In the genomic region with DNA sequence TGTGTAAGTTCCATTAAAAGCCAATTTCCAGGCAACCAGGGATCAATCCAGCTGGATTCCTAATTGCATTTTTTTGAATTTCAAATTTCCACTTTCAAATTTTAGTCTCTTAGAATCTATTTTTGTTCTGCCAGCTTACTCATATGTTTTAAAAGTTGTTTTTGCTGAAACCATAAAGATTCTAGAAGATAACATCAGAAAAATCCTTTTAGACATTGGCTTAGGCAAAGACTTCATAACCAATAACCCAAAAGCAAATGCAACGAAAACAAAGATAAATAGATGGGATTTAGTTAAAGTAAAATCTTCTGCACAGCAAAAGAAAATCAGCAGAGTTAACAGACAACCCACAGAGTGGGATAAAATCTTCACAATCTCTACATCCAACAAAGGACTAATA, we compare ENCODE assay signal across 35 cellular contexts.
DNase-seq lines count a peak whose midpoint lies in the region; ATAC-seq and TF ChIP-seq lines count a peak whose summit lies in the region.
"Had no signal": no experiment of that assay in that cellular context is flagged by ENCODE, and none has a peak within 500 bp of the region (broad histone marks: within the 10 kb centered on the region; RNA-seq: fewer than 3 reads in every experiment).

No MANE protein-coding gene starts in this region.

- H3K27ac ChIP-seq in SK-N-SH (ENCODE audit: low read depth in 2 of 2, low read length in 1 of 2) (peak overlapping the region in 1 of 2 experiments; percentile 26; a peak in 1 of 4 replicates), left ventricle myocardium inferior (replicated peaks) (peak overlapping the region; percentile 53), colonic mucosa (no peak overlapping the region)
- H3K27ac ChIP-seq: 22Rv1; A549; BLaER1; BLaER1 treated with 17β-estradiol and CSF1 and Interleukin-3, amounts not matched to agents 10 nM and 100 nM; C4-2B had no signal

- WGBS in SK-N-SH (ENCODE audit: low lambda C conversion rate): 31% methylated on average over 1 of the region's 1 CpG

- TF ChIP-seq EP300 in SK-N-SH (IDR thresholded peaks at IDR 0.05; ENCODE audit: borderline replicate concordance in 1 of 2, low read depth in 1 of 2, low read length in 1 of 2): peak in 1 of 2 experiments; percentile 44; a peak in 1 of 4 replicates

- no peak for ATAC-seq in SK-N-SH treated with all-trans-retinoic acid at 6 μM for 48 hours
- ATAC-seq: A549; CD8-positive, alpha-beta T cell had no signal

- no peak for DNase-seq in SK-N-SH
- no peak for DNase-seq in left ventricle myocardium inferior
- DNase-seq in cardiac septum (ENCODE audit: low spot score): no peak
- peak; percentile 50 for DNase-seq in EH (ENCODE audit: low read depth)
- DNase-seq in HFFc6: peak; percentile 28
- DNase-seq in colonic mucosa: no peak
- DNase-seq in NOMO-1 treated with DMSO at 0.1 percent for 48 hours (lab: John Stamatoyannopoulos, UW; ENCODE audit: unreplicated experiment): no peak
- DNase-seq: 8988T; ACHN; AML-193; BE2C; C1 segment of cervical spinal cord; Caco-2; Calu3; CD4-positive, alpha-beta memory T cell; CD4-positive, alpha-beta T cell; CD4-positive, CD25-positive, alpha-beta regulatory T cell; CD8-positive, alpha-beta memory T cell; CD8-positive, alpha-beta T cell; COR-L47; DMS 273 treated with DMSO at 0.1 percent for 48 hours; DMS153; DMS53; DMS79; DMS79 treated with DMSO at 0.1 percent for 48 hours; DND-41; EL had no signal

- peaks cover 14% of the 10 kb centered on the region for H3F3A ChIP-seq in SK-N-SH (replicated peaks; ENCODE audit: insufficient read depth)

- peaks cover 54% of the 10 kb centered on the region for H3K4me1 Mint-ChIP-seq in HFFc6 (ENCODE audit: low read depth)
- H3K4me1 Mint-ChIP-seq: B cell had no signal

- POLR2A ChIA-PET in SK-N-SH (lab: Yijun Ruan, JAX): no interaction called here

- H4K20me1 ChIP-seq in SK-N-SH (ENCODE audit: insufficient read depth): no peaks in the 10 kb centered on the region
- H4K20me1 ChIP-seq: BLaER1; BLaER1 treated with 17β-estradiol and CSF1 and Interleukin-3, amounts not matched to agents 10 nM and 100 nM had no signal

- TF ChIP-seq CTCF in SK-N-SH (IDR thresholded peaks at IDR 0.05) (no peak), left ventricle myocardium inferior (IDR thresholded peaks at IDR 0.05; ENCODE audit: borderline replicate concordance) (no peak), HFFc6 (IDR thresholded peaks at IDR 0.05) (no peak), colonic mucosa (IDR thresholded peaks at IDR 0.05) (no peak)

- H3K4me3 Mint-ChIP-seq in HFFc6: peak overlapping the region; percentile 62; the same call in 1 of the 2 replicates
- H3K4me3 Mint-ChIP-seq: B cell; CD14-positive monocyte; CD4-positive, alpha-beta memory T cell; CD4-positive, alpha-beta T cell; CD4-positive, CD25-positive, alpha-beta regulatory T cell; CD8-positive, alpha-beta memory T cell; CD8-positive, alpha-beta T cell had no signal

- no peaks in the 10 kb centered on the region for H3K27me3 ChIP-seq in SK-N-SH (ENCODE audit: insufficient read depth)
- no peaks in the 10 kb centered on the region for H3K27me3 ChIP-seq in left ventricle myocardium inferior (ENCODE audit: low read depth)
- H3K27me3 ChIP-seq in colonic mucosa: no peaks in the 10 kb centered on the region
- H3K27me3 ChIP-seq: BE2C; BLaER1; BLaER1 treated with 17β-estradiol and CSF1 and Interleukin-3, amounts not matched to agents 10 nM and 100 nM had no signal

- no peaks in the 10 kb centered on the region for H3K9me3 Mint-ChIP-seq in HFFc6
- H3K9me3 Mint-ChIP-seq: CD4-positive, alpha-beta memory T cell; CD4-positive, alpha-beta T cell; CD8-positive, alpha-beta memory T cell; CD8-positive, alpha-beta T cell had no signal

- H3K36me3 ChIP-seq in SK-N-SH (replicated peaks in 1 of 2; ENCODE audit: control insufficient read depth in 1 of 2, insufficient read depth in 2 of 2, low read length in 1 of 2) (no peaks in the 10 kb centered on the region), left ventricle myocardium inferior (no peaks in the 10 kb centered on the region), colonic mucosa (no peaks in the 10 kb centered on the region)
- H3K36me3 ChIP-seq: BE2C; BLaER1; BLaER1 treated with 17β-estradiol and CSF1 and Interleukin-3, amounts not matched to agents 10 nM and 100 nM had no signal

- H3K79me2 ChIP-seq in SK-N-SH (ENCODE audit: insufficient read depth): no peaks in the 10 kb centered on the region

- CTCF ChIA-PET in SK-N-SH (lab: Yijun Ruan, JAX): interaction anchor here (0.6 kb wide), 1 partner anchor 1280 kb away, joined by 3 read pairs; no protein-coding TSS in a partner anchor

- intact Hi-C loops in left ventricle myocardium inferior (cut with micrococcal nuclease) (no loop called here), cardiac septum (cut with DNase I) (no loop called here), colonic mucosa (cut with DNase I) (no loop called here)

- no peak overlapping the region for H3K4me2 ChIP-seq in SK-N-SH
- H3K4me2 ChIP-seq: A549; BLaER1; BLaER1 treated with 17β-estradiol and CSF1 and Interleukin-3, amounts not matched to agents 10 nM and 100 nM had no signal

- peaks cover 1% of the 10 kb centered on the region; the same call in 1 of the 2 replicates for H3K27me3 Mint-ChIP-seq in HFFc6 (ENCODE audit: insufficient read depth)
- H3K27me3 Mint-ChIP-seq: B cell; CD4-positive, alpha-beta T cell; CD4-positive, CD25-positive, alpha-beta regulatory T cell had no signal

- H3K4me3 ChIP-seq in SK-N-SH (ENCODE audit: low read depth in 2 of 2, low read length in 1 of 2) (no peak overlapping the region), left ventricle myocardium inferior (peak overlapping the region; percentile 14), colonic mucosa (no peak overlapping the region)
- H3K4me3 ChIP-seq: A549; BLaER1; BLaER1 treated with 17β-estradiol and CSF1 and Interleukin-3, amounts not matched to agents 10 nM and 100 nM had no signal

- H3K9ac ChIP-seq in SK-N-SH (no peak overlapping the region), colonic mucosa (ENCODE audit: low read depth in 2 of 2, low read length in 2 of 2) (no peak overlapping the region)
- H3K9ac ChIP-seq: BLaER1; BLaER1 treated with 17β-estradiol and CSF1 and Interleukin-3, amounts not matched to agents 10 nM and 100 nM had no signal

- TF ChIP-seq RAD21 in SK-N-SH (IDR thresholded peaks at IDR 0.05; ENCODE audit: low read length): no peak

- H3K9me3 ChIP-seq in SK-N-SH: no peaks in the 10 kb centered on the region
- H3K9me3 ChIP-seq in left ventricle myocardium inferior (replicated peaks): no peaks in the 10 kb centered on the region
- no peaks in the 10 kb centered on the region for H3K9me3 ChIP-seq in colonic mucosa
- H3K9me3 ChIP-seq: A549; BE2C; BLaER1; BLaER1 treated with 17β-estradiol and CSF1 and Interleukin-3, amounts not matched to agents 10 nM and 100 nM; Caco-2 had no signal

- peaks cover 0 to 22% of the 10 kb centered on the region in 2 experiments; a peak in 2 of 4 replicates for H3K4me1 ChIP-seq in SK-N-SH (ENCODE audit: control insufficient read depth in 1 of 2, insufficient read depth in 2 of 2, low read depth in 1 of 2, low read length in 1 of 2)
- H3K4me1 ChIP-seq in left ventricle myocardium inferior: peaks cover 4% of the 10 kb centered on the region
- no peaks in the 10 kb centered on the region for H3K4me1 ChIP-seq in colonic mucosa
- H3K4me1 ChIP-seq: A549; BE2C; BLaER1; BLaER1 treated with 17β-estradiol and CSF1 and Interleukin-3, amounts not matched to agents 10 nM and 100 nM; Caco-2 had no signal

- H3K36me3 Mint-ChIP-seq in HFFc6 (ENCODE audit: low read depth): no peaks in the 10 kb centered on the region; the same call in 1 of the 2 replicates
- H3K36me3 Mint-ChIP-seq: CD14-positive monocyte; CD4-positive, alpha-beta memory T cell; CD4-positive, CD25-positive, alpha-beta regulatory T cell; CD8-positive, alpha-beta T cell had no signal

- H3K9me2 ChIP-seq in SK-N-SH: no peaks in the 10 kb centered on the region

- H3K27ac Mint-ChIP-seq in HFFc6: peak overlapping the region; percentile 8; the same call in 1 of the 2 replicates
- H3K27ac Mint-ChIP-seq: B cell; CD14-positive monocyte; CD4-positive, alpha-beta memory T cell; CD4-positive, alpha-beta T cell; CD4-positive, CD25-positive, alpha-beta regulatory T cell; CD8-positive, alpha-beta memory T cell; CD8-positive, alpha-beta T cell had no signal

- no peak overlapping the region for H2AFZ ChIP-seq in SK-N-SH (ENCODE audit: low read depth)

TF ChIP-seq in SK-N-SH, 30 proteins besides CTCF, POLR2A, EP300 and RAD21 (continues in another document):
- TF ChIP-seq FOXM1 (IDR thresholded peaks at IDR 0.05; ENCODE audit: low read depth) (0 out of 2 replicates have a peak, but pooled peaks have one; percentile 32), JUND (IDR thresholded peaks at IDR 0.05) (peak; percentile 30; the same call in 1 of the 2 replicates), TCF12 (IDR thresholded peaks at IDR 0.05) (no peak)
- TF ChIP-seq, protein P1, sequence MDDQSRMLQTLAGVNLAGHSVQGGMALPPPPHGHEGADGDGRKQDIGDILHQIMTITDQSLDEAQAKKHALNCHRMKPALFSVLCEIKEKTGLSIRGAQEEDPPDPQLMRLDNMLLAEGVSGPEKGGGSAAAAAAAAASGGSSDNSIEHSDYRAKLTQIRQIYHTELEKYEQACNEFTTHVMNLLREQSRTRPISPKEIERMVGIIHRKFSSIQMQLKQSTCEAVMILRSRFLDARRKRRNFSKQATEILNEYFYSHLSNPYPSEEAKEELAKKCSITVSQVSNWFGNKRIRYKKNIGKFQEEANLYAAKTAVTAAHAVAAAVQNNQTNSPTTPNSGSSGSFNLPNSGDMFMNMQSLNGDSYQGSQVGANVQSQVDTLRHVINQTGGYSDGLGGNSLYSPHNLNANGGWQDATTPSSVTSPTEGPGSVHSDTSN (IDR thresholded peaks at IDR 0.05): peak; percentile 55

TF ChIP-seq in SK-N-SH treated with all-trans-retinoic acid at 6 μM for 48 hours, 23 proteins besides CTCF, POLR2A, EP300 and RAD21:
- TF ChIP-seq SNAI2 (CRISPR knock-in tag; IDR thresholded peaks at IDR 0.05) (no peak), ISL1 (CRISPR knock-in tag; IDR thresholded peaks at IDR 0.05) (no peak), ZNF70 (CRISPR knock-in tag; IDR thresholded peaks at IDR 0.05) (no peak), ZFP30 (CRISPR knock-in tag; IDR thresholded peaks at IDR 0.05) (no peak)
- TF ChIP-seq, protein P2, sequence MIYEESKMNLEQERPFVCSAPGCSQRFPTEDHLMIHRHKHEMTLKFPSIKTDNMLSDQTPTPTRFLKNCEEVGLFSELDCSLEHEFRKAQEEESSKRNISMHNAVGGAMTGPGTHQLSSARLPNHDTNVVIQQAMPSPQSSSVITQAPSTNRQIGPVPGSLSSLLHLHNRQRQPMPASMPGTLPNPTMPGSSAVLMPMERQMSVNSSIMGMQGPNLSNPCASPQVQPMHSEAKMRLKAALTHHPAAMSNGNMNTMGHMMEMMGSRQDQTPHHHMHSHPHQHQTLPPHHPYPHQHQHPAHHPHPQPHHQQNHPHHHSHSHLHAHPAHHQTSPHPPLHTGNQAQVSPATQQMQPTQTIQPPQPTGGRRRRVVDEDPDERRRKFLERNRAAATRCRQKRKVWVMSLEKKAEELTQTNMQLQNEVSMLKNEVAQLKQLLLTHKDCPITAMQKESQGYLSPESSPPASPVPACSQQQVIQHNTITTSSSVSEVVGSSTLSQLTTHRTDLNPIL (CRISPR knock-in tag; IDR thresholded peaks at IDR 0.05; ENCODE audit: low read depth): no peak

Comparison
In these comparisons a context has a peak if more than half of its experiments do, and no peak if none do; other contexts are left out.
1. DNase-seq: peak in EH (single experiment) and HFFc6 (single experiment); none in SK-N-SH (single experiment), left ventricle myocardium inferior (single experiment), cardiac septum (single experiment), colonic mucosa (single experiment) and NOMO-1 treated with DMSO at 0.1 percent for 48 hours (single experiment).